Comparison of ENCODE assay signal across 1 cellular context in the genomic region with DNA sequence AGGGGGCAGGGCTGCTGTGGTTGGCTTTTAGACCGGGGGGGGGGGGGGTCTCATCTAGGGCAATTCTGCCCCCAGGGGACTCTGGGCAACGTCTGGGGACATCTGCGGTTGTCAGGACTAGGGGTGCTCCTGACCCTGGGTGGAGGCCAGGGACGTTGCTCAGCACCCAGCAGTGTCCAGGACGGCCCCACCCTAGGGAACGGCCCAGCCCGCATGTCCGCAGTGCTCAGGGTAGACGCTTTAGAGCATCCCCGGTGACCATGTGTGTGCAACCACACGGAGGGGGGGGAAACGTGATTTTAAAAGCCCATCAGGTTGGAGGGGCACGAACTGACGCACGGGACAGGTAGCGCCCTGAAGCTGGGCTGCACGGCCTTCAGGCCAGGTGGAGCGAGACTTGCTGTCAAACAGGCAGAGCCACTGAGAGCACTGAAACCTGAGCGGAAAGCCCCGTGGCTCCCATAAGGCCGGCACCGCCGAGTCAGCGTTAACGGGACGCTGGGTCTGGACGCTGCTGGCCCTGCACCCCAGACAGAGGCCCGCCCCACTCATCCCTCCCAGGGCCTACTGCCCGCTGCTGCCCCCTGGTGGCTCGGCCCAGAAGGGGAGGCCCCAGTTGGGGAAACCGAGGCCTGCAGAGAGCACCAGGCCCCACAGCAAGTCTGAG.
TF ChIP-seq lines count a peak whose summit lies in the region.

No MANE protein-coding gene starts in this region.

TF ChIP-seq in HEK293, 187 proteins besides CTCF, POLR2A, EP300 and RAD21 (continued from another document):
- TF ChIP-seq ZNF707 (tag by site-specific recombination; IDR thresholded peaks at IDR 0.05) (no peak), KLF8 (tag by site-specific recombination; IDR thresholded peaks at IDR 0.05) (peak; percentile 22; the same call in 1 of the 2 replicates), ZNF629 (tag by site-specific recombination; IDR thresholded peaks at IDR 0.05) (0 out of 2 replicates have a peak, but pooled peaks have one; percentile 20), ZNF266 (tag by site-specific recombination; IDR thresholded peaks at IDR 0.05; ENCODE audit: low read depth) (no peak), ZNF626 (tag by site-specific recombination; IDR thresholded peaks at IDR 0.05) (no peak), ZNF654 (tag by site-specific recombination; IDR thresholded peaks at IDR 0.05; ENCODE audit: low read depth) (peak; percentile 31; the same call in 1 of the 2 replicates), SP7 (tag by site-specific recombination; IDR thresholded peaks at IDR 0.05) (0 out of 2 replicates have a peak, but pooled peaks have one; percentile 15), PRDM2 (tag by site-specific recombination; IDR thresholded peaks at IDR 0.05; ENCODE audit: borderline replicate concordance) (0 out of 2 replicates have a peak, but pooled peaks have one; percentile 47), ZNF366 (tag by site-specific recombination; conservative IDR thresholded peaks at IDR 0.05) (no peak), ZNF704 (tag by site-specific recombination; IDR thresholded peaks at IDR 0.05) (no peak), ZNF132 (tag by site-specific recombination; IDR thresholded peaks at IDR 0.05; ENCODE audit: borderline replicate concordance) (no peak), KLF1 (tag by site-specific recombination; IDR thresholded peaks at IDR 0.05) (0 out of 2 replicates have a peak, but pooled peaks have one; percentile 8)
- TF ChIP-seq, protein P1, sequence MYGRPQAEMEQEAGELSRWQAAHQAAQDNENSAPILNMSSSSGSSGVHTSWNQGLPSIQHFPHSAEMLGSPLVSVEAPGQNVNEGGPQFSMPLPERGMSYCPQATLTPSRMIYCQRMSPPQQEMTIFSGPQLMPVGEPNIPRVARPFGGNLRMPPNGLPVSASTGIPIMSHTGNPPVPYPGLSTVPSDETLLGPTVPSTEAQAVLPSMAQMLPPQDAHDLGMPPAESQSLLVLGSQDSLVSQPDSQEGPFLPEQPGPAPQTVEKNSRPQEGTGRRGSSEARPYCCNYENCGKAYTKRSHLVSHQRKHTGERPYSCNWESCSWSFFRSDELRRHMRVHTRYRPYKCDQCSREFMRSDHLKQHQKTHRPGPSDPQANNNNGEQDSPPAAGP (tag by site-specific recombination; IDR thresholded peaks at IDR 0.05), result 0 out of 2 replicates have a peak, but pooled peaks have one; percentile 44
- TF ChIP-seq, protein P2, sequence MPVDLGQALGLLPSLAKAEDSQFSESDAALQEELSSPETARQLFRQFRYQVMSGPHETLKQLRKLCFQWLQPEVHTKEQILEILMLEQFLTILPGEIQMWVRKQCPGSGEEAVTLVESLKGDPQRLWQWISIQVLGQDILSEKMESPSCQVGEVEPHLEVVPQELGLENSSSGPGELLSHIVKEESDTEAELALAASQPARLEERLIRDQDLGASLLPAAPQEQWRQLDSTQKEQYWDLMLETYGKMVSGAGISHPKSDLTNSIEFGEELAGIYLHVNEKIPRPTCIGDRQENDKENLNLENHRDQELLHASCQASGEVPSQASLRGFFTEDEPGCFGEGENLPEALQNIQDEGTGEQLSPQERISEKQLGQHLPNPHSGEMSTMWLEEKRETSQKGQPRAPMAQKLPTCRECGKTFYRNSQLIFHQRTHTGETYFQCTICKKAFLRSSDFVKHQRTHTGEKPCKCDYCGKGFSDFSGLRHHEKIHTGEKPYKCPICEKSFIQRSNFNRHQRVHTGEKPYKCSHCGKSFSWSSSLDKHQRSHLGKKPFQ (tag by site-specific recombination; IDR thresholded peaks at IDR 0.05), result no peak
TF ChIP-seq in HEK293: peak in this region for 9.
